ENCODE assay signal across 1 cellular context in genomic region chr9:129757045-129757444, GRCh38.
TF ChIP-seq lines count a peak whose summit lies in the region.

No MANE protein-coding gene starts in this region.

TF ChIP-seq in IMR-90, 13 proteins besides CTCF, POLR2A, EP300 and RAD21 (continued from another document):
- TF ChIP-seq RCOR1 (IDR thresholded peaks at IDR 0.05; ENCODE audit: insufficient replicate concordance, low read length) (no peak), BHLHE40 (IDR thresholded peaks at IDR 0.05; ENCODE audit: low read depth, low read length) (no peak), CHD1 (IDR thresholded peaks at IDR 0.05; ENCODE audit: low read depth, low read length) (no peak), MAFK (IDR thresholded peaks at IDR 0.05; ENCODE audit: low read depth, low read length) (no peak), SMC3 (IDR thresholded peaks at IDR 0.05; ENCODE audit: low read depth, low read length) (no peak), RFX5 (IDR thresholded peaks at IDR 0.05; ENCODE audit: low read depth, low read length) (no peak), MXI1 (IDR thresholded peaks at IDR 0.05; ENCODE audit: borderline replicate concordance, low read depth, low read length) (no peak), NFE2L2 (IDR thresholded peaks at IDR 0.05; ENCODE audit: low read depth, low read length) (no peak), ELK1 (IDR thresholded peaks at IDR 0.05; ENCODE audit: borderline replicate concordance, low read depth, low read length) (no peak), MAZ (IDR thresholded peaks at IDR 0.05; ENCODE audit: borderline replicate concordance, low read depth, low read length) (no peak), CEBPB (IDR thresholded peaks at IDR 0.05; ENCODE audit: low read depth, low read length) (no peak)
- TF ChIP-seq, protein P1, sequence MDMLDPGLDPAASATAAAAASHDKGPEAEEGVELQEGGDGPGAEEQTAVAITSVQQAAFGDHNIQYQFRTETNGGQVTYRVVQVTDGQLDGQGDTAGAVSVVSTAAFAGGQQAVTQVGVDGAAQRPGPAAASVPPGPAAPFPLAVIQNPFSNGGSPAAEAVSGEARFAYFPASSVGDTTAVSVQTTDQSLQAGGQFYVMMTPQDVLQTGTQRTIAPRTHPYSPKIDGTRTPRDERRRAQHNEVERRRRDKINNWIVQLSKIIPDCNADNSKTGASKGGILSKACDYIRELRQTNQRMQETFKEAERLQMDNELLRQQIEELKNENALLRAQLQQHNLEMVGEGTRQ (IDR thresholded peaks at IDR 0.05; ENCODE audit: low read depth, low read length), result no peak
